ENCODE assay signal across 10 cellular contexts in genomic region chr7:63927261-63927660, GRCh38.
DNase-seq lines count a peak whose midpoint lies in the region; ATAC-seq and TF ChIP-seq lines count a peak whose summit lies in the region.
"Had no signal": no experiment of that assay in that cellular context is flagged by ENCODE, and none has a peak within 500 bp of the region (broad histone marks: within the 10 kb centered on the region; RNA-seq: fewer than 3 reads in every experiment).

No MANE protein-coding gene starts in this region.

- POLR2A ChIA-PET in MCF 10A (lab: Yijun Ruan, JAX) = no interaction called here
- POLR2A ChIA-PET in activated CD8-positive, alpha-beta T cell treated with anti-CD3 and anti-CD28 coated beads, Interleukin-2, amount 10 ng/mL, durations not matched to agents 7 days and 5 days (lab: Charles Lee) = no interaction called here

- no peak overlapping the region for H3K4me3 Mint-ChIP-seq in MCF 10A (ENCODE audit: unreplicated experiment)
- H3K4me3 Mint-ChIP-seq in activated CD8-positive, alpha-beta T cell treated with anti-CD3 and anti-CD28 coated beads, Interleukin-2, amount 10 ng/mL, durations not matched to agents 7 days and 5 days = peak overlapping the region; percentile 87

- H3K27me3 Mint-ChIP-seq in MCF 10A (ENCODE audit: insufficient read depth, unreplicated experiment) = no peaks in the 10 kb centered on the region
- no peaks in the 10 kb centered on the region for H3K27me3 Mint-ChIP-seq in activated CD8-positive, alpha-beta T cell treated with anti-CD3 and anti-CD28 coated beads, Interleukin-2, amount 10 ng/mL, durations not matched to agents 7 days and 5 days (ENCODE audit: low read depth)

- no peak overlapping the region for H3K27ac Mint-ChIP-seq in MCF 10A (ENCODE audit: low read depth, unreplicated experiment)
- no peak overlapping the region for H3K27ac Mint-ChIP-seq in activated CD8-positive, alpha-beta T cell treated with anti-CD3 and anti-CD28 coated beads, Interleukin-2, amount 10 ng/mL, durations not matched to agents 7 days and 5 days

- no peaks in the 10 kb centered on the region for H3K27me3 ChIP-seq in breast epithelium
- H3K27me3 ChIP-seq in thoracic aorta (replicated peaks; ENCODE audit: insufficient read depth) = no peaks in the 10 kb centered on the region

- peak overlapping the region in 2 of 3 donors; percentile 64 to 80 for H3K4me3 ChIP-seq in breast epithelium
- no peak overlapping the region for H3K4me3 ChIP-seq in mucosa of descending colon
- H3K4me3 ChIP-seq in thoracic aorta = peak overlapping the region; percentile 78

- no peak for TF ChIP-seq POLR2A in breast epithelium (IDR thresholded peaks at IDR 0.05)
- no peak for TF ChIP-seq POLR2A in erythroblast (IDR thresholded peaks at IDR 0.05; ENCODE audit: low read length)

- CTCF ChIA-PET in MCF 10A (lab: Yijun Ruan, JAX) = no interaction called here
- CTCF ChIA-PET in activated CD8-positive, alpha-beta T cell treated with anti-CD3 and anti-CD28 coated beads, Interleukin-2, amount 10 ng/mL, durations not matched to agents 7 days and 5 days (lab: Charles Lee) = no interaction called here

- intact Hi-C loops in breast epithelium (cut with DNase I; ENCODE audit: low total_unique reads) (no loop called here), MCF 10A (cut with micrococcal nuclease) (no loop called here), mucosa of descending colon (cut with DNase I, micrococcal nuclease) (no loop called here)

- no TSS peak for BruUV-seq in MCF 10A (replicated peaks; lab: Mats Ljungman, UMichigan)

- no peaks in the 10 kb centered on the region for H3K36me3 Mint-ChIP-seq in MCF 10A (ENCODE audit: insufficient read depth, unreplicated experiment)
- H3K36me3 Mint-ChIP-seq in activated CD8-positive, alpha-beta T cell treated with anti-CD3 and anti-CD28 coated beads, Interleukin-2, amount 10 ng/mL, durations not matched to agents 7 days and 5 days (ENCODE audit: low read depth) = peaks cover 4% of the 10 kb centered on the region

- peaks cover 16% of the 10 kb centered on the region for H3K9me3 Mint-ChIP-seq in MCF 10A (ENCODE audit: unreplicated experiment)
- peaks cover 22% of the 10 kb centered on the region for H3K9me3 Mint-ChIP-seq in activated CD8-positive, alpha-beta T cell treated with anti-CD3 and anti-CD28 coated beads, Interleukin-2, amount 10 ng/mL, durations not matched to agents 7 days and 5 days (ENCODE audit: insufficient read depth)

- DNase-seq in breast epithelium (ENCODE audit: low spot score in 2 of 2) = no peak
- DNase-seq in MCF 10A (ENCODE audit: unreplicated experiment) = no peak
- DNase-seq in activated CD8-positive, alpha-beta T cell treated with anti-CD3 and anti-CD28 coated beads, Interleukin-2, amount 10 ng/mL, durations not matched to agents 7 days and 5 days = no peak
- peak in 2 of 3 donors; percentile 2 to 31 for DNase-seq in mucosa of descending colon
- no peak for DNase-seq in thoracic aorta (ENCODE audit: low spot score)
- no peak for DNase-seq in activated effector memory CD4-positive, alpha-beta T cell treated with Interleukin-2 at 50 U/mL for 16 hours
- DNase-seq in activated CD4-positive, CD25-positive, alpha-beta regulatory T cell treated with anti-CD3 and anti-CD28 coated beads, Interleukin-2, amount 50 U/mL, for 72 hours = no peak
- no peak for DNase-seq in erythroblast (lab: John Stamatoyannopoulos, UW)
- DNase-seq: PC-9 had no signal

- H3K36me3 ChIP-seq in breast epithelium (no peaks in the 10 kb centered on the region), mucosa of descending colon (ENCODE audit: low read depth) (no peaks in the 10 kb centered on the region), thoracic aorta (no peaks in the 10 kb centered on the region)
- H3K36me3 ChIP-seq: gastroesophageal sphincter had no signal

- no peak for TF ChIP-seq CTCF in breast epithelium (IDR thresholded peaks at IDR 0.05)
- TF ChIP-seq CTCF in MCF 10A (IDR thresholded peaks at IDR 0.05; ENCODE audit: unreplicated experiment) = no peak
- TF ChIP-seq CTCF in mucosa of descending colon (IDR thresholded peaks at IDR 0.05) = no peak
- TF ChIP-seq CTCF in thoracic aorta (IDR thresholded peaks at IDR 0.05) = no peak

- H3K27ac ChIP-seq in breast epithelium (peak overlapping the region; percentile 63 to 93), thoracic aorta (peak overlapping the region; percentile 68 to 84)
- H3K27ac ChIP-seq: PC-9 had no signal

- no peaks in the 10 kb centered on the region for H3K4me1 Mint-ChIP-seq in MCF 10A (ENCODE audit: insufficient read depth, unreplicated experiment)
- H3K4me1 Mint-ChIP-seq in activated CD8-positive, alpha-beta T cell treated with anti-CD3 and anti-CD28 coated beads, Interleukin-2, amount 10 ng/mL, durations not matched to agents 7 days and 5 days (ENCODE audit: low read depth) = peaks cover 16% of the 10 kb centered on the region

- ATAC-seq in activated CD8-positive, alpha-beta T cell treated with anti-CD3 and anti-CD28 coated beads, Interleukin-2, amount 10 ng/mL, durations not matched to agents 7 days and 5 days = no peak
- ATAC-seq in mucosa of descending colon (no peak), thoracic aorta (ENCODE audit: insufficient number of reproducible peaks, low FRiP score, low read depth) (no peak)

- H3K9me3 ChIP-seq in breast epithelium (peaks cover 13 to 39% of the 10 kb centered on the region in 2 donors), mucosa of descending colon (peaks cover 19% of the 10 kb centered on the region), thoracic aorta (no peaks in the 10 kb centered on the region)

- H3K4me1 ChIP-seq in breast epithelium (no peaks in the 10 kb centered on the region), mucosa of descending colon (ENCODE audit: low read depth) (no peaks in the 10 kb centered on the region), thoracic aorta (ENCODE audit: control insufficient read depth in 1 of 2, low read depth in 2 of 2) (peaks cover 0 to 6% of the 10 kb centered on the region in 2 donors)

Comparison
In these comparisons a context has a peak if more than half of its experiments do, and no peak if none do; other contexts are left out.
1. DNase-seq: peak in mucosa of descending colon (2 of 3); none in breast epithelium (0 of 2), MCF 10A (single experiment), activated CD8-positive, alpha-beta T cell treated with anti-CD3 and anti-CD28 coated beads, Interleukin-2, amount 10 ng/mL, durations not matched to agents 7 days and 5 days (single experiment), thoracic aorta (single experiment), activated effector memory CD4-positive, alpha-beta T cell treated with Interleukin-2 at 50 U/mL for 16 hours (single experiment), activated CD4-positive, CD25-positive, alpha-beta regulatory T cell treated with anti-CD3 and anti-CD28 coated beads, Interleukin-2, amount 50 U/mL, for 72 hours (single experiment) and erythroblast (0 of 2).